In genomic region chr2:159134979-159135378, GRCh38 we compare ENCODE assay signal across 16 cellular contexts.
A peak's percentile ranks its signal among the peaks of the same experiment; 100 is the strongest.
DNase-seq lines count a peak whose midpoint lies in the region; ATAC-seq, FAIRE-seq and TF ChIP-seq lines count a peak whose summit lies in the region.
"Had no signal": no experiment of that assay in that cellular context is flagged by ENCODE, and none has a peak within 500 bp of the region (broad histone marks: within the 10 kb centered on the region; RNA-seq: fewer than 3 reads in every experiment).

No MANE protein-coding gene starts in this region.

- H3K27ac ChIP-seq in K562 (ENCODE audit: extremely low read depth, low read depth, low read length) (peak overlapping the region; percentile 32; the same call in 2 of the 3 replicates), left lung (peak overlapping the region; percentile 42 to 74), skin epidermis (peak overlapping the region in 16 of 21 experiments; percentile 35 to 93 (median 72))

- H3K4me1 ChIP-seq in BE2C (peaks cover 14% of the 10 kb centered on the region), K562 (replicated peaks in 1 of 2; ENCODE audit: control insufficient read depth in 2 of 2, insufficient read depth in 2 of 2, low read length in 2 of 2) (peaks cover 14 to 37% of the 10 kb centered on the region in 2 experiments), left lung (peaks cover 32 to 50% of the 10 kb centered on the region in 2 donors)

- no peak overlapping the region for H2AFZ ChIP-seq in K562 (ENCODE audit: low read depth, low read length)

- TF ChIP-seq POLR2A in K562 (conservative IDR thresholded peaks at IDR 0.05): no peak

- H3K4me2 ChIP-seq in K562 (ENCODE audit: insufficient read depth, low read length): peak overlapping the region; percentile 37

- H3K9me1 ChIP-seq in K562 (ENCODE audit: control insufficient read depth, insufficient read depth, low read length): no peaks in the 10 kb centered on the region

- H3K9ac ChIP-seq in K562 (ENCODE audit: insufficient read depth in 1 of 2, low read depth in 2 of 2, low read length in 2 of 2): no peak overlapping the region

- TF ChIP-seq CTCF in BE2C (IDR thresholded peaks at IDR 0.05; ENCODE audit: low read depth, low read length) (no peak), K562 (IDR thresholded peaks at IDR 0.05 in 2 of 3, conservative IDR thresholded peaks at IDR 0.05 in 1 of 3; ENCODE audit: insufficient read depth in 2 of 3, low read depth in 1 of 3, low read length in 3 of 3) (no peak), left lung (IDR thresholded peaks at IDR 0.05) (no peak)

- H4K20me1 ChIP-seq in K562 (replicated peaks; ENCODE audit: control insufficient read depth, insufficient read depth, low read length): no peaks in the 10 kb centered on the region

- ATAC-seq in K562 (peak; percentile 8; the same call in 2 of the 3 replicates), left lung (no peak), GM19023 (IDR thresholded peaks at IDR 0.05; ENCODE audit: unreplicated experiment) (no peak), GM21717 (IDR thresholded peaks at IDR 0.05; ENCODE audit: unreplicated experiment) (no peak)

- TF ChIP-seq EP300 in K562 (IDR thresholded peaks at IDR 0.05; ENCODE audit: low read length): no peak

- no peak for DNase-seq in BE2C
- DNase-seq in K562 (ENCODE audit: extremely low read depth in 1 of 4, low spot score in 3 of 4): no peak
- DNase-seq in left lung: no peak
- no peak for DNase-seq in medulla oblongata (ENCODE audit: extremely low spot score)
- no peak for DNase-seq in anterior cingulate cortex (lab: John Stamatoyannopoulos, UW)
- DNase-seq: COR-L47, Kasumi-1, midbrain, NCI-H1436, NCI-H2227 treated with DMSO at 0.1 percent for 48 hours, SIG-M5, T-helper 9 cell had no signal

- 17% methylated on average over 3 of the region's 3 CpGs for WGBS in K562 (ENCODE audit: insufficient coverage, low coverage, missing lambda C conversion rate)

- no peak for FAIRE-seq in K562 (lab: Jason Lieb, UNC)
- FAIRE-seq: GM12891 had no signal

- no peaks in the 10 kb centered on the region for H3K27me3 ChIP-seq in BE2C
- no peaks in the 10 kb centered on the region; a peak in 1 of 5 replicates for H3K27me3 ChIP-seq in K562 (ENCODE audit: control insufficient read depth in 2 of 2, insufficient read depth in 2 of 2, low read length in 2 of 2)
- no peaks in the 10 kb centered on the region for H3K27me3 ChIP-seq in left lung

- no peaks in the 10 kb centered on the region for H3K9me3 ChIP-seq in BE2C
- H3K9me3 ChIP-seq in K562 (replicated peaks; ENCODE audit: control insufficient read depth, insufficient read depth, low read depth, low read length): no peaks in the 10 kb centered on the region
- H3K9me3 ChIP-seq in left lung: no peaks in the 10 kb centered on the region

- intact Hi-C loops in K562 (cut with micrococcal nuclease) (no loop called here), left lung (cut with DNase I) (no loop called here)

- no peak for TF ChIP-seq RAD21 in K562 (CRISPR knock-in tag; conservative IDR thresholded peaks at IDR 0.05 in 1 of 2, IDR thresholded peaks at IDR 0.05 in 1 of 2)

- H3K79me2 ChIP-seq in K562 (ENCODE audit: control insufficient read depth, insufficient read depth, low read length): no peaks in the 10 kb centered on the region

- no peaks in the 10 kb centered on the region for H3K36me3 ChIP-seq in BE2C
- no peaks in the 10 kb centered on the region for H3K36me3 ChIP-seq in K562 (ENCODE audit: control insufficient read depth, insufficient read depth, low read length)
- no peaks in the 10 kb centered on the region for H3K36me3 ChIP-seq in left lung

- CTCF ChIA-PET in K562 (lab: Yijun Ruan, JAX; ENCODE audit: low intra/inter-chr PET ratio): no interaction called here

- no TSS peak for BruUV-seq in K562 (replicated peaks; lab: Mats Ljungman, UMichigan)

- peak overlapping the region; percentile 8 for H3K4me3 ChIP-seq in BE2C (ENCODE audit: low read depth, low read length)
- H3K4me3 ChIP-seq in K562: no peak overlapping the region
- H3K4me3 ChIP-seq in left lung: no peak overlapping the region
- H3K4me3 ChIP-seq in skin epidermis: no peak overlapping the region

- in situ Hi-C loops in K562 (cut with MboI): no loop called here

- POLR2A ChIA-PET in K562 (lab: Yijun Ruan, JAX): interaction anchor here (1.0 to 1.4 kb wide), 5 partner anchors 13 to 26 kb away, joined by 4 to 8 read pairs (median 5); no protein-coding TSS in a partner anchor

TF ChIP-seq in K562, 482 proteins besides CTCF, POLR2A, EP300 and RAD21 (continues in another document):
- no peak for TF ChIP-seq PKNOX1 (IDR thresholded peaks at IDR 0.05)
- TF ChIP-seq CSDE1 (IDR thresholded peaks at IDR 0.05): 0 out of 4 replicates have a peak, but pooled peaks of 1 of the 2 experiments have one; percentile 20
- no peak for TF ChIP-seq ATF4 (CRISPR knock-in tag; IDR thresholded peaks at IDR 0.05)
- TF ChIP-seq U2AF2 (optimal IDR thresholded peaks at IDR 0.05; ENCODE audit: low read depth, low read length): no peak
- peak; percentile 30; the same call in 1 of the 2 replicates for TF ChIP-seq HDGF (IDR thresholded peaks at IDR 0.05)
- TF ChIP-seq ZNF592 (IDR thresholded peaks at IDR 0.05): 0 out of 2 replicates have a peak, but pooled peaks have one; percentile 24
- TF ChIP-seq MLX (CRISPR knock-in tag; conservative IDR thresholded peaks at IDR 0.05): no peak
- no peak for TF ChIP-seq NR2F6 (CRISPR knock-in tag; IDR thresholded peaks at IDR 0.05)
- peak; percentile 69; the same call in 1 of the 2 replicates for TF ChIP-seq PTRF (tag; IDR thresholded peaks at IDR 0.05)
- TF ChIP-seq ELK3 (CRISPR knock-in tag; IDR thresholded peaks at IDR 0.05): 0 out of 2 replicates have a peak, but pooled peaks have one; percentile 13
